In the genomic region with DNA sequence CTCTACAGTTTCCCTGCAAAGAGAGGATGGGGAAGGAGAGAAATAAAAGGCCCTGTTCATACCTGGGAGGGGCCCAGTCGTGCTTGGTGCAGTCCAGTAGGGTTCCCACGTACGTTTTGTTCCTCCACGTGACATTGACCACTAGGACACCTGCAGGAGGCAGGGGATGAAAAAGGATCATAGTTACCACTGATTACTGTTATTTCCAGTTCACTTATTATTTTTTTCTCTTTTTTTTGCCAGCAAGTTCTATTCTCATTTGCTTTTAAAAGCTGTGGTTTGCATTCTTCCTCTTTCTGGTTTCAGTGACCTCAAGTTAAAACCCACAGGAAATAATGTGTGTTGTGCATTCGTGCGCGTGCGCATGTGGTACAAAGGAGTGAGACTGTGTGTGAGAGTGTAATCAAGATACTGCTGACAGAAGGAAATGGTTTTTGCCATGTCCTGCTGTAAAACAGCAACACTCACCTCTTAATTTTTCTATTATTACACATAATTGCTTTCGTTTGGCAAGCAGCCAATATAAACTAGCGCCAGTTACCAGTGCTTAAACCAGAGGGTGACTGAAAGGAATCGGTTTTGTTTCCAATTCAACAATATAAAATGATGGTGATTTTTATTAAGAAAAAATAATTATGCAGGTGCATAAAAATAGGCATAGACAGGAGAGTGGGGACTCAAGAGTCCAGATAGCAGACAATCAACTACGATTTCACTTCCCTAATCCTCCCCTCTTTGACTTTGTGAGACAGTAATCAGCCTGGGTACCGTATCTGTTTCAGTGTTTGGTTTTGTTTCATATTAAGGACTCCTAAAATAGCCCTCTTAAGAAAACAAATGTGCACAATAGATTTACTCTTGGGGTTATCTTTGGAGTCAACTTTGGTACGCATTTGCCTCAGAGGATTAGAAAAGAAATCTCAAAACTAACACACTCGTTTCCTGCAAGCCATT, we compare ENCODE assay signal across 8 cellular contexts.
DNase-seq lines count a peak whose midpoint lies in the region; TF ChIP-seq lines count a peak whose summit lies in the region.

No MANE protein-coding gene starts in this region.

- no peaks in the 10 kb centered on the region for H4K20me1 ChIP-seq in GM23248 (ENCODE audit: insufficient read depth)

- WGBS in GM23248 (ENCODE audit: low coverage in 1 of 2, low lambda C conversion rate in 2 of 2, missing lambda C conversion rate in 2 of 2), 2 experiments, result 36 to 46% methylated on average over 15 of the region's 15 CpGs

- H3K36me3 Mint-ChIP-seq in activated naive CD4-positive, alpha-beta T cell treated with anti-CD3 and anti-CD28 coated beads, Interleukin-2, amount 10 ng/mL, durations not matched to agents 7 days and 5 days, result no peaks in the 10 kb centered on the region
- H3K36me3 Mint-ChIP-seq in glutamatergic neuron (ENCODE audit: unreplicated experiment), result peaks cover 5% of the 10 kb centered on the region

- no peaks in the 10 kb centered on the region for H3K27me3 ChIP-seq in GM23248 (replicated peaks; ENCODE audit: insufficient read depth)
- no peaks in the 10 kb centered on the region for H3K27me3 ChIP-seq in SJCRH30

- H3F3A ChIP-seq in GM23248 (ENCODE audit: insufficient read depth), result peaks cover 32% of the 10 kb centered on the region

- no peaks in the 10 kb centered on the region for H3K9me2 ChIP-seq in GM23248 (ENCODE audit: insufficient read depth)

- H3K79me2 ChIP-seq in GM23248 (ENCODE audit: insufficient read depth), result no peaks in the 10 kb centered on the region

- no peak overlapping the region for H3K4me3 Mint-ChIP-seq in activated naive CD4-positive, alpha-beta T cell treated with anti-CD3 and anti-CD28 coated beads, Interleukin-2, amount 10 ng/mL, durations not matched to agents 7 days and 5 days
- peak overlapping the region; percentile 77 for H3K4me3 Mint-ChIP-seq in glutamatergic neuron (ENCODE audit: unreplicated experiment)

- in situ Hi-C loops in GM23248 (cut with MboI), result no loop called here

- H2AFZ ChIP-seq in GM23248, result no peak overlapping the region

- H3K27ac Mint-ChIP-seq in activated naive CD4-positive, alpha-beta T cell treated with anti-CD3 and anti-CD28 coated beads, Interleukin-2, amount 10 ng/mL, durations not matched to agents 7 days and 5 days, result peak overlapping the region; percentile 79
- peak overlapping the region; percentile 36 for H3K27ac Mint-ChIP-seq in glutamatergic neuron (ENCODE audit: unreplicated experiment)

- no peak for TF ChIP-seq CTCF in glutamatergic neuron (IDR thresholded peaks at IDR 0.05; ENCODE audit: partially characterized antibody, unreplicated experiment)

- H3K4me3 ChIP-seq in GM23248 (no peak overlapping the region), SJCRH30 (peak overlapping the region; percentile 6), skeletal muscle cell (ENCODE audit: low read depth, low read length) (no peak overlapping the region)

- CTCF ChIA-PET in activated naive CD4-positive, alpha-beta T cell treated with anti-CD3 and anti-CD28 coated beads, Interleukin-2, amount 10 ng/mL, durations not matched to agents 7 days and 5 days (lab: Charles Lee), result no interaction called here

- H3K27ac ChIP-seq in GM23248 (no peak overlapping the region), SJCRH30 (peak overlapping the region; percentile 86)

- H3K4me2 ChIP-seq in GM23248 (ENCODE audit: unreplicated experiment), result peak overlapping the region; percentile 83

- no peaks in the 10 kb centered on the region for H3K9me3 ChIP-seq in GM23248 (ENCODE audit: low read depth)
- no peaks in the 10 kb centered on the region for H3K9me3 ChIP-seq in SJCRH30 (replicated peaks)

- H3K27me3 Mint-ChIP-seq in activated naive CD4-positive, alpha-beta T cell treated with anti-CD3 and anti-CD28 coated beads, Interleukin-2, amount 10 ng/mL, durations not matched to agents 7 days and 5 days, result peaks cover 51% of the 10 kb centered on the region
- H3K27me3 Mint-ChIP-seq in glutamatergic neuron (ENCODE audit: unreplicated experiment), result peaks cover 4% of the 10 kb centered on the region

- no peaks in the 10 kb centered on the region for H3K36me3 ChIP-seq in GM23248 (ENCODE audit: low read depth)
- no peaks in the 10 kb centered on the region for H3K36me3 ChIP-seq in SJCRH30

- no peak overlapping the region for H3K9ac ChIP-seq in GM23248

- DNase-seq in EH (ENCODE audit: low read depth) (peak; percentile 97), GM23248 (peak; percentile 77), M059J (ENCODE audit: low read depth) (peak; percentile 98), SJCRH30 (peak; percentile 63 to 80), glutamatergic neuron (no peak), skeletal muscle cell (ENCODE audit: low read depth) (peak; percentile 80), 8988T (no peak)
- peak; percentile 79 for DNase-seq in activated naive CD4-positive, alpha-beta T cell treated with anti-CD3 and anti-CD28 coated beads, Interleukin-2, amount 10 ng/mL, durations not matched to agents 7 days and 5 days

- H3K9me3 Mint-ChIP-seq in activated naive CD4-positive, alpha-beta T cell treated with anti-CD3 and anti-CD28 coated beads, Interleukin-2, amount 10 ng/mL, durations not matched to agents 7 days and 5 days, result no peaks in the 10 kb centered on the region
- H3K9me3 Mint-ChIP-seq in glutamatergic neuron (ENCODE audit: unreplicated experiment), result peaks cover 13% of the 10 kb centered on the region

- peaks cover 31% of the 10 kb centered on the region for H3K4me1 ChIP-seq in GM23248 (ENCODE audit: insufficient read depth)
- peaks cover 52% of the 10 kb centered on the region for H3K4me1 ChIP-seq in SJCRH30

- peaks cover 25% of the 10 kb centered on the region for H3K4me1 Mint-ChIP-seq in activated naive CD4-positive, alpha-beta T cell treated with anti-CD3 and anti-CD28 coated beads, Interleukin-2, amount 10 ng/mL, durations not matched to agents 7 days and 5 days
- H3K4me1 Mint-ChIP-seq in glutamatergic neuron (ENCODE audit: low read depth, unreplicated experiment), result peaks cover 48% of the 10 kb centered on the region

Comparison
In these comparisons a context has a peak if more than half of its experiments do, and no peak if none do; other contexts are left out.
1. DNase-seq: peak in EH (single experiment), GM23248 (single experiment), M059J (single experiment), SJCRH30 (2 of 2), activated naive CD4-positive, alpha-beta T cell treated with anti-CD3 and anti-CD28 coated beads, Interleukin-2, amount 10 ng/mL, durations not matched to agents 7 days and 5 days (single experiment) and skeletal muscle cell (single experiment); none in glutamatergic neuron (single experiment) and 8988T (single experiment).